In the genomic region with DNA sequence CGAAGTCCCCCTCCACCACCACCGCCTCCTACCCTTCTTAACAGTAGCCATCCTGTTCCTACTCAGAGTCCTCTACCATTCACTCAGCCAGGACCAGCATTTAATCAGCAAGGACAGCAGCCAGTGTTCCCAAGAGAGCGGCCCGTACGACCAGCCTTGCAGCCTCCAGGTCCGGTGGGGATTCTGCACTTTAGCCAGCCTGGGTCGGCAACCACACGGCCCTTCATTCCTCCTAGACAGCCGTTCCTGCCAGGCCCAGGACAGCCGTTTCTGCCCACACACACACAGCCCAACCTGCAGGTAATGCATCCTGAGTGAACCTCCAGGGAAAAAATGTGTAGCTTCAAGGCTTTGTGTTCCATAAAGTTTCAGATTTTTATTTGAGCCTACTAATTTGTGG, we compare ENCODE assay signal across 13 cellular contexts.
DNase-seq lines count a peak whose midpoint lies in the region; ATAC-seq, FAIRE-seq and TF ChIP-seq lines count a peak whose summit lies in the region.
"Had no signal": no experiment of that assay in that cellular context is flagged by ENCODE, and none has a peak within 500 bp of the region (broad histone marks: within the 10 kb centered on the region; RNA-seq: fewer than 3 reads in every experiment).

No MANE protein-coding gene starts in this region.

- H4K20me1 ChIP-seq in K562 (replicated peaks; ENCODE audit: control insufficient read depth, insufficient read depth, low read length): peaks cover 7% of the 10 kb centered on the region; the same call in 1 of the 2 replicates

- peaks cover 15 to 26% of the 10 kb centered on the region in 2 donors for H3K36me3 Mint-ChIP-seq in naive B cell

- peak overlapping the region in 4 of 6 donors; percentile 18 to 84 (median 32) for H3K27ac Mint-ChIP-seq in naive B cell

- BruUV-seq in K562 (replicated peaks; lab: Mats Ljungman, UMichigan): no TSS peak

- peaks cover 47% of the 10 kb centered on the region for H3K36me3 ChIP-seq in BE2C
- peaks cover 76% of the 10 kb centered on the region for H3K36me3 ChIP-seq in KOPT-K1 (ENCODE audit: insufficient read depth, low read length)
- peaks cover 96% of the 10 kb centered on the region for H3K36me3 ChIP-seq in K562 (ENCODE audit: control insufficient read depth, insufficient read depth, low read length)

- H2AFZ ChIP-seq in K562 (ENCODE audit: low read depth, low read length): no peak overlapping the region
- H2AFZ ChIP-seq: PC-9 had no signal

- peak overlapping the region in 1 of 8 donors; percentile 40 for H3K4me3 Mint-ChIP-seq in naive B cell

- H3K27ac ChIP-seq in KOPT-K1 (ENCODE audit: low read depth, low read length, poor library complexity, severe bottlenecking): peak overlapping the region; percentile 23
- H3K27ac ChIP-seq in K562 (ENCODE audit: extremely low read depth, low read depth, low read length): no peak overlapping the region
- H3K27ac ChIP-seq: BLaER1 treated with 17β-estradiol and CSF1 and Interleukin-3, amounts not matched to agents 10 nM and 100 nM; PC-9; SJCRH30 had no signal

- no peak for FAIRE-seq in K562 (lab: Jason Lieb, UNC)

- no peak overlapping the region for H3K4me2 ChIP-seq in K562 (ENCODE audit: insufficient read depth, low read length)
- H3K4me2 ChIP-seq: BLaER1 treated with 17β-estradiol and CSF1 and Interleukin-3, amounts not matched to agents 10 nM and 100 nM; PC-9 had no signal

- H3K9me3 ChIP-seq in BE2C: no peaks in the 10 kb centered on the region
- H3K9me3 ChIP-seq in KOPT-K1 (ENCODE audit: insufficient read depth, low read length, poor library complexity, severe bottlenecking): no peaks in the 10 kb centered on the region
- no peaks in the 10 kb centered on the region for H3K9me3 ChIP-seq in K562 (replicated peaks; ENCODE audit: control insufficient read depth, insufficient read depth, low read depth, low read length)
- H3K9me3 ChIP-seq: BLaER1 treated with 17β-estradiol and CSF1 and Interleukin-3, amounts not matched to agents 10 nM and 100 nM; SJCRH30 had no signal

- CTCF ChIA-PET in K562 (lab: Yijun Ruan, JAX; ENCODE audit: low intra/inter-chr PET ratio): interaction anchor here (0.7 to 4.3 kb wide), 6 partner anchors 139 to 811 kb away, joined by 3 to 39 read pairs (median 6); no protein-coding TSS in a partner anchor

- no peaks in the 10 kb centered on the region for H3K9me3 Mint-ChIP-seq in naive B cell

- in situ Hi-C loops in K562 (cut with MboI): no loop called here

- no peak for TF ChIP-seq EP300 in K562 (IDR thresholded peaks at IDR 0.05; ENCODE audit: low read length)

- no peaks in the 10 kb centered on the region for H3K27me3 Mint-ChIP-seq in naive B cell

- H3K79me2 ChIP-seq in K562 (ENCODE audit: control insufficient read depth, insufficient read depth, low read length): peaks cover 16% of the 10 kb centered on the region

- H3K4me3 ChIP-seq in BE2C (ENCODE audit: low read depth, low read length) (no peak overlapping the region), K562 (no peak overlapping the region)
- H3K4me3 ChIP-seq: BLaER1 treated with 17β-estradiol and CSF1 and Interleukin-3, amounts not matched to agents 10 nM and 100 nM; GM12878; PC-9; SJCRH30 had no signal

- H3K9me1 ChIP-seq in K562 (ENCODE audit: control insufficient read depth, insufficient read depth, low read length): peaks cover 4% of the 10 kb centered on the region

- TF ChIP-seq RAD21 in K562 (CRISPR knock-in tag; conservative IDR thresholded peaks at IDR 0.05 in 1 of 2, IDR thresholded peaks at IDR 0.05 in 1 of 2): no peak

- intact Hi-C loops in K562 (cut with micrococcal nuclease): loop anchor here (1.0 kb wide), 2 partner anchors 140 to 358 kb away; no protein-coding TSS in a partner anchor

- 92% methylated on average over 10 of the region's 10 CpGs for WGBS in K562 (ENCODE audit: insufficient coverage, low coverage, missing lambda C conversion rate)

- peak; percentile 41 for DNase-seq in BE2C
- no peak for DNase-seq in K562 (ENCODE audit: extremely low read depth in 1 of 4, low spot score in 3 of 4)
- DNase-seq in naive B cell: no peak
- no peak for DNase-seq in epidermal melanocyte (ENCODE audit: insufficient read length, low spot score)
- DNase-seq in DMS79 (lab: John Stamatoyannopoulos, UW): no peak
- DNase-seq: NCI-H1417 treated with DMSO at 0.1 percent for 48 hours, NCI-H187 treated with DMSO at 0.1 percent for 48 hours had no signal

- H3K27me3 ChIP-seq in BE2C: no peaks in the 10 kb centered on the region
- H3K27me3 ChIP-seq in K562 (ENCODE audit: control insufficient read depth in 2 of 2, insufficient read depth in 2 of 2, low read length in 2 of 2): no peaks in the 10 kb centered on the region
- H3K27me3 ChIP-seq: BLaER1 treated with 17β-estradiol and CSF1 and Interleukin-3, amounts not matched to agents 10 nM and 100 nM; SJCRH30 had no signal

- TF ChIP-seq CTCF in BE2C (IDR thresholded peaks at IDR 0.05; ENCODE audit: low read depth, low read length) (no peak), K562 (IDR thresholded peaks at IDR 0.05 in 2 of 3, conservative IDR thresholded peaks at IDR 0.05 in 1 of 3; ENCODE audit: insufficient read depth in 2 of 3, low read depth in 1 of 3, low read length in 3 of 3) (no peak)

- no peak for TF ChIP-seq POLR2A in K562 (conservative IDR thresholded peaks at IDR 0.05)

- H3K4me1 Mint-ChIP-seq in naive B cell: peaks cover 23 to 46% (median 44%) of the 10 kb centered on the region in 3 donors

- POLR2A ChIA-PET in K562 (lab: Yijun Ruan, JAX): no interaction called here

- ATAC-seq in K562 (peak; percentile 18; the same call in 1 of the 3 replicates), naive B cell (ENCODE audit: low read depth in 2 of 2) (no peak), HG03095 (IDR thresholded peaks at IDR 0.05; ENCODE audit: unreplicated experiment) (no peak)

- H3K9ac ChIP-seq in K562 (ENCODE audit: insufficient read depth in 1 of 2, low read depth in 2 of 2, low read length in 2 of 2): no peak overlapping the region; a peak in 1 of 4 replicates
- H3K9ac ChIP-seq: BLaER1 treated with 17β-estradiol and CSF1 and Interleukin-3, amounts not matched to agents 10 nM and 100 nM had no signal

- H3K4me1 ChIP-seq in BE2C (no peaks in the 10 kb centered on the region), K562 (replicated peaks in 1 of 2; ENCODE audit: control insufficient read depth in 2 of 2, insufficient read depth in 2 of 2, low read length in 2 of 2) (no peaks in the 10 kb centered on the region)
- H3K4me1 ChIP-seq: SJCRH30 had no signal

TF ChIP-seq in K562, 482 proteins besides CTCF, POLR2A, EP300 and RAD21:
- TF ChIP-seq POLR2G (IDR thresholded peaks at IDR 0.05; ENCODE audit: low read depth, low read length): 0 out of 2 replicates have a peak, but pooled peaks have one; percentile 25
- TF ChIP-seq PRMT5 (CRISPR knock-in tag; IDR thresholded peaks at IDR 0.05): no peak
